27 cellular contexts compared by ENCODE assay signal in the genomic region with DNA sequence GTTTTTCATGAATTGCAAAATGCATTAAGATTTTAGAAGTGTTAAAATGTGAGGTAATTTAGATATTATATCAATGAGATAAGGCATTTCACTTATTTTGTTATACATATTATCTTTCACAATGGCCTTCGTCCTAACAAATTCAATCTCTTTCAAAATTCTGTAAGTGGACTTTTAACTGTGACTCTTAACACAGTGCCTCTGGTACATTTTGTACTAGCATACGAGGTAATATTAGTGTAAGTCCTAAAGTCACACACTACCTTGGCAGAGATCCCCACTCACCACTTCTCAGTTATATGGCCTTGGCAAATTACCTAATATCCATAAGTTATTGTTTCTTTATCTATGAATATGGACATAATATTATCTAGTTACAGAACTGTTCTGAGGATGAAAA.
"Had no signal": no experiment of that assay in that cellular context is flagged by ENCODE, and none has a peak within 500 bp of the region (broad histone marks: within the 10 kb centered on the region; RNA-seq: fewer than 3 reads in every experiment).

No MANE protein-coding gene starts in this region.

- H3K4me1 ChIP-seq: colonic mucosa, esophagus muscularis mucosa, esophagus squamous epithelium, gastrocnemius medialis, gastroesophageal sphincter, heart left ventricle had no signal

- H3K27ac ChIP-seq: colonic mucosa, coronary artery, dorsolateral prefrontal cortex, epithelial cell of prostate, esophagus muscularis mucosa, esophagus squamous epithelium, foreskin keratinocyte, gastrocnemius medialis, gastroesophageal sphincter, heart left ventricle had no signal

- H3K27me3 ChIP-seq: colonic mucosa, dorsolateral prefrontal cortex, esophagus muscularis mucosa, esophagus squamous epithelium, foreskin keratinocyte, gastrocnemius medialis, gastroesophageal sphincter, heart left ventricle had no signal

- FAIRE-seq: colon, endometrium, endothelial cell of umbilical vein, frontal cortex had no signal

- H3K9me3 ChIP-seq: colonic mucosa, esophagus muscularis mucosa, esophagus squamous epithelium, gastrocnemius medialis, gastroesophageal sphincter had no signal

- ATAC-seq: effector memory CD8-positive, alpha-beta T cell; esophagus mucosa; foreskin keratinocyte; gastrocnemius medialis; gastroesophageal sphincter; heart left ventricle had no signal

- H3K36me3 ChIP-seq: colonic mucosa, esophagus muscularis mucosa, esophagus squamous epithelium, gastrocnemius medialis, gastroesophageal sphincter, heart left ventricle had no signal

- DNase-seq: colonic mucosa; cortex of kidney; dermis blood vessel endothelial cell; dorsolateral prefrontal cortex; effector CD4-positive, alpha-beta T cell; effector CD8-positive, alpha-beta T cell; effector memory CD4-positive, alpha-beta T cell; effector memory CD8-positive, alpha-beta T cell; endodermal cell; erythroblast; esophagus squamous epithelium; foreskin fibroblast; foreskin keratinocyte; foreskin melanocyte; gastrocnemius medialis; glutamatergic neuron; head of caudate nucleus; heart left ventricle had no signal

- H3K4me3 ChIP-seq: colonic mucosa, coronary artery, dorsolateral prefrontal cortex, esophagus muscularis mucosa, esophagus squamous epithelium, gastrocnemius medialis, gastroesophageal sphincter, heart left ventricle had no signal
